Comparison of ENCODE assay signal across 20 cellular contexts in the genomic region with DNA sequence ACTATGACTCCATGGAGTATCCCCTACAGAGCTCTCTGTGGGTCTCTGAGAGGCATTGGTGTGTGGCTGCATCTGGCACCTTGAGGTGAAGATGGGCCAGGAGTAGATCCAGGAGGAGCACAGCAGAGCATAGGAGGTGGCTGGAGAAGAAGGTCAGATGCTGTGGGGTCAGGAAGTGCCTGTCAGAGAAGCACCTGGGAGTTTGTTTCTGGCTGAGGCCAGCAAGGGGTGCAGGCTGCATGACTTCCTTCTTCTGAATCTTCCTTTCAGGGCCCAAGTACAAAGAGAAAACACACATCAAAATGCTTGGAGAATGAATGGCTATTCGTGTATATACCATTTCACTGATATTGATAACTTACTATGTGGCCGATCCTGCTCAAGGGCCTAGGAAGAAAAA. TPM values are rescaled to one million over a fixed set of nuclear protein-coding genes. Genes with fewer than 3 reads are reported as not detected.
DNase-seq lines count a peak whose midpoint lies in the region; ATAC-seq and TF ChIP-seq lines count a peak whose summit lies in the region.
"Had no signal": no experiment of that assay in that cellular context is flagged by ENCODE, and none has a peak within 500 bp of the region (broad histone marks: within the 10 kb centered on the region; RNA-seq: fewer than 3 reads in every experiment).

No MANE protein-coding gene starts in this region.

- no peaks in the 10 kb centered on the region for H3K9me3 ChIP-seq in heart right ventricle
- no peaks in the 10 kb centered on the region for H3K9me3 ChIP-seq in subcutaneous abdominal adipose tissue (ENCODE audit: control insufficient read depth in 5 of 5, low read length in 5 of 5)
- H3K9me3 ChIP-seq: ovary, right lobe of liver, thyroid gland had no signal

- no peak for DNase-seq in heart right ventricle
- no peak for DNase-seq in left ventricle myocardium superior
- DNase-seq in HL-60 (ENCODE audit: low read depth in 1 of 2, low spot score in 1 of 2): peak; percentile 17 to 48
- no peak for DNase-seq in cerebellum (ENCODE audit: low spot score)
- no peak for DNase-seq in NCI-H748 (lab: John Stamatoyannopoulos, UW; ENCODE audit: unreplicated experiment)
- DNase-seq in SW480 (ENCODE audit: low spot score): no peak
- DNase-seq: activated CD4-positive, alpha-beta T cell treated with anti-CD3 and anti-CD28 coated beads, Interleukin-2, amount 10 ng/mL, durations not matched to agents 24 days and 14 days; activated naive CD4-positive, alpha-beta T cell treated with Interleukin-2 at 50 U/mL for 16 hours; aorta; GOT3; immature natural killer cell; NCI-H1436 treated with DMSO at 0.1 percent for 48 hours; ovary; thyroid gland had no signal

- peak overlapping the region; percentile 22 for H3K4me3 Mint-ChIP-seq in activated T-helper 17 cell treated with anti-CD3 and anti-CD28 coated beads, Interleukin-2, amount 50 U/mL, for 72 hours
- H3K4me3 Mint-ChIP-seq: activated CD4-positive, alpha-beta T cell treated with anti-CD3 and anti-CD28 coated beads, Interleukin-2, amount 10 ng/mL, durations not matched to agents 24 days and 14 days; immature natural killer cell; stimulated activated memory B cell treated with anti-CD40 and anti-IgM and Interleukin-4, amounts not matched to agents 10 μg/mL and 1 μg/mL and 100 μg/mL, for 72 hours had no signal

- peaks cover 34% of the 10 kb centered on the region for H3K4me1 Mint-ChIP-seq in activated T-helper 17 cell treated with anti-CD3 and anti-CD28 coated beads, Interleukin-2, amount 50 U/mL, for 72 hours
- H3K4me1 Mint-ChIP-seq: immature natural killer cell had no signal

- H3K27ac Mint-ChIP-seq in activated T-helper 17 cell treated with anti-CD3 and anti-CD28 coated beads, Interleukin-2, amount 50 U/mL, for 72 hours: peak overlapping the region; percentile 82
- H3K27ac Mint-ChIP-seq: activated CD4-positive, alpha-beta T cell treated with anti-CD3 and anti-CD28 coated beads, Interleukin-2, amount 10 ng/mL, durations not matched to agents 24 days and 14 days; immature natural killer cell; stimulated activated memory B cell treated with anti-CD40 and anti-IgM and Interleukin-4, amounts not matched to agents 10 μg/mL and 1 μg/mL and 100 μg/mL, for 72 hours had no signal

- H3K36me3 ChIP-seq in heart right ventricle: no peaks in the 10 kb centered on the region
- no peaks in the 10 kb centered on the region for H3K36me3 ChIP-seq in subcutaneous abdominal adipose tissue (ENCODE audit: control insufficient read depth in 5 of 5, insufficient read depth in 5 of 5, low read length in 5 of 5)
- H3K36me3 ChIP-seq: ovary, right lobe of liver, thyroid gland had no signal

- peak overlapping the region in 6 of 10 donors; percentile 5 to 60 (median 38) for H3K27ac ChIP-seq in heart right ventricle
- peak overlapping the region; percentile 35 for H3K27ac ChIP-seq in HL-60 (replicated peaks)
- peak overlapping the region; percentile 7 for H3K27ac ChIP-seq in subcutaneous abdominal adipose tissue (ENCODE audit: low read depth, low read length)
- H3K27ac ChIP-seq: ovary, right lobe of liver, thyroid gland had no signal

- H3K4me1 ChIP-seq in heart right ventricle (peaks cover 3 to 52% (median 34%) of the 10 kb centered on the region in 9 donors), subcutaneous abdominal adipose tissue (ENCODE audit: control insufficient read depth in 5 of 5, insufficient read depth in 5 of 5, low read length in 5 of 5) (peaks cover 0 to 31% (median 8%) of the 10 kb centered on the region in 5 donors)
- H3K4me1 ChIP-seq: right lobe of liver, thyroid gland had no signal

- H3K27me3 Mint-ChIP-seq in activated T-helper 17 cell treated with anti-CD3 and anti-CD28 coated beads, Interleukin-2, amount 50 U/mL, for 72 hours: no peaks in the 10 kb centered on the region
- H3K27me3 Mint-ChIP-seq: activated CD4-positive, alpha-beta T cell treated with anti-CD3 and anti-CD28 coated beads, Interleukin-2, amount 10 ng/mL, durations not matched to agents 24 days and 14 days had no signal

- H3K27me3 ChIP-seq in heart right ventricle (no peaks in the 10 kb centered on the region), HL-60 (ENCODE audit: insufficient read depth, poor library complexity, severe bottlenecking) (no peaks in the 10 kb centered on the region), subcutaneous abdominal adipose tissue (ENCODE audit: control insufficient read depth in 5 of 5, insufficient read depth in 4 of 5, low read length in 5 of 5) (no peaks in the 10 kb centered on the region)
- H3K27me3 ChIP-seq: ovary, right lobe of liver, thyroid gland had no signal

- peak overlapping the region in 1 of 5 donors; percentile 9 for H3K9ac ChIP-seq in subcutaneous abdominal adipose tissue (ENCODE audit: low read length in 5 of 5)

- TF ChIP-seq CTCF in heart right ventricle (IDR thresholded peaks at IDR 0.05) (no peak), HL-60 (IDR thresholded peaks at IDR 0.05; ENCODE audit: insufficient read depth, low read length) (no peak)

- peaks cover 7% of the 10 kb centered on the region for H3K9me3 Mint-ChIP-seq in activated T-helper 17 cell treated with anti-CD3 and anti-CD28 coated beads, Interleukin-2, amount 50 U/mL, for 72 hours
- H3K9me3 Mint-ChIP-seq: activated CD4-positive, alpha-beta T cell treated with anti-CD3 and anti-CD28 coated beads, Interleukin-2, amount 10 ng/mL, durations not matched to agents 24 days and 14 days; immature natural killer cell had no signal

- H3K36me3 Mint-ChIP-seq in activated T-helper 17 cell treated with anti-CD3 and anti-CD28 coated beads, Interleukin-2, amount 50 U/mL, for 72 hours (ENCODE audit: low read depth): no peaks in the 10 kb centered on the region
- H3K36me3 Mint-ChIP-seq: immature natural killer cell; stimulated activated memory B cell treated with anti-CD40 and anti-IgM and Interleukin-4, amounts not matched to agents 10 μg/mL and 1 μg/mL and 100 μg/mL, for 72 hours had no signal

- intact Hi-C loops in heart right ventricle (cut with DNase I): no loop called here
- intact Hi-C loops in left ventricle myocardium superior (cut with micrococcal nuclease): no loop called here

- no peak overlapping the region for H3K4me3 ChIP-seq in heart right ventricle
- no peak overlapping the region for H3K4me3 ChIP-seq in HL-60 (replicated peaks; ENCODE audit: insufficient read depth, low read length)
- H3K4me3 ChIP-seq in subcutaneous abdominal adipose tissue (ENCODE audit: low read depth in 1 of 5, low read length in 5 of 5): no peak overlapping the region
- H3K4me3 ChIP-seq: ovary, right lobe of liver, thyroid gland had no signal

- WGBS in heart right ventricle, 2 donors: 75 to 84% methylated on average over 2 of the region's 2 CpGs

- ATAC-seq in heart right ventricle (peak in 1 of 8 donors; percentile 27), left ventricle myocardium superior (no peak)
- no peak for ATAC-seq in activated T-helper 17 cell treated with anti-CD3 and anti-CD28 coated beads, Interleukin-2, amount 50 U/mL, for 72 hours (replicated peaks)

RNA-seq across cellular contexts. Expression of a gene that starts 39.0 kb away (rescaled TPM):
- total RNA-seq in heart right ventricle (10 to 100 TPM; 17.1 to 42.8 (median 23.0) TPM), left ventricle myocardium superior (15.1 TPM), cerebellum (28.7 TPM)
- 1 to 10 TPM; 6.1 to 7.3 TPM for polyA plus RNA-seq in heart right ventricle
- 10 to 100 TPM; 32.7 to 54.1 TPM for total RNA-seq in activated T-helper 17 cell treated with anti-CD3 and anti-CD28 coated beads, Interleukin-2, amount 50 U/mL, for 72 hours

RNA-seq across cellular contexts. Expression of a gene that starts 53.2 kb away (rescaled TPM):
- total RNA-seq in heart right ventricle: not detected
- not detected for polyA plus RNA-seq in heart right ventricle
- total RNA-seq in left ventricle myocardium superior: not detected
- total RNA-seq in activated T-helper 17 cell treated with anti-CD3 and anti-CD28 coated beads, Interleukin-2, amount 50 U/mL, for 72 hours: not detected
- total RNA-seq in cerebellum: 0.27 TPM
- total RNA-seq: activated CD4-positive, alpha-beta T cell treated with anti-CD3 and anti-CD28 coated beads, Interleukin-2, amount 10 ng/mL, durations not matched to agents 24 days and 14 days; aorta; chondrocyte; myocyte; thyroid gland had no signal
- polyA plus RNA-seq: immature natural killer cell, ovary had no signal

Comparison
In these comparisons a context has a peak if more than half of its experiments do, and no peak if none do; other contexts are left out.
1. DNase-seq: peak in HL-60 (2 of 2); none in heart right ventricle (0 of 2), left ventricle myocardium superior (single experiment), cerebellum (single experiment), NCI-H748 (single experiment) and SW480 (single experiment).
2. Peak in every context shown above with its lines, with median percentiles within 50 percentile points of each other: H3K27ac ChIP-seq.